In genomic region chr1:203288351-203288894, GRCh38 we compare ENCODE assay signal across 10 cellular contexts. TPM values are rescaled to one million over a fixed set of nuclear protein-coding genes. Genes with fewer than 3 reads are reported as not detected.
DNase-seq lines count a peak whose midpoint lies in the region; ATAC-seq and TF ChIP-seq lines count a peak whose summit lies in the region.
"Had no signal": no experiment of that assay in that cellular context is flagged by ENCODE, and none has a peak within 500 bp of the region (broad histone marks: within the 10 kb centered on the region; RNA-seq: fewer than 3 reads in every experiment).

No MANE protein-coding gene starts in this region.

- H3K27ac ChIP-seq in breast epithelium, result peak overlapping the region; percentile 97
- H3K27ac ChIP-seq: PC-9 had no signal

- H3K27ac Mint-ChIP-seq in MCF 10A (ENCODE audit: low read depth, unreplicated experiment) (no peak overlapping the region), memory B cell (peak overlapping the region; percentile 97), type B pancreatic cell (peak overlapping the region; percentile 98), chondrocyte (ENCODE audit: unreplicated experiment) (no peak overlapping the region)
- H3K27ac Mint-ChIP-seq in activated CD4-positive, alpha-beta memory T cell treated with anti-CD3 and anti-CD28 coated beads, Interleukin-2, amount 10 ng/mL, durations not matched to agents 7 days and 5 days, result peak overlapping the region; percentile 100

- peaks cover 7 to 16% of the 10 kb centered on the region in 2 donors for H3K4me1 ChIP-seq in breast epithelium

- POLR2A ChIA-PET in MCF 10A (lab: Yijun Ruan, JAX), result interaction anchor here (0.6 to 1.4 kb wide), 4 partner anchors 12 to 19 kb away, joined by 3 to 5 read pairs (median 3); no protein-coding TSS in a partner anchor
- POLR2A ChIA-PET in activated CD4-positive, alpha-beta memory T cell treated with anti-CD3 and anti-CD28 coated beads, Interleukin-2, amount 10 ng/mL, durations not matched to agents 7 days and 5 days (lab: Charles Lee), result interaction anchor here (1.1 to 30.4 kb wide), 11 partner anchors 10 to 477 kb away, joined by 3 to 646 read pairs (median 14); partner anchors contain the start of genes ATP2B4, BTG2, LAX1 and TMEM183A

- CTCF ChIA-PET in MCF 10A (lab: Yijun Ruan, JAX), result interaction anchor here (0.6 to 14.9 kb wide), 8 partner anchors 11 to 325 kb away, joined by 3 to 199 read pairs (median 4); no protein-coding TSS in a partner anchor
- CTCF ChIA-PET in activated CD4-positive, alpha-beta memory T cell treated with anti-CD3 and anti-CD28 coated beads, Interleukin-2, amount 10 ng/mL, durations not matched to agents 7 days and 5 days (lab: Charles Lee), result interaction anchor here (1.1 to 12.8 kb wide), 8 partner anchors 11 to 200 kb away, joined by 4 to 187 read pairs (median 14); partner anchors contain the start of gene BTG2

- H3K9me3 Mint-ChIP-seq in MCF 10A (ENCODE audit: unreplicated experiment) (no peaks in the 10 kb centered on the region), memory B cell (no peaks in the 10 kb centered on the region), type B pancreatic cell (no peaks in the 10 kb centered on the region), chondrocyte (ENCODE audit: low read depth) (no peaks in the 10 kb centered on the region)
- no peaks in the 10 kb centered on the region for H3K9me3 Mint-ChIP-seq in activated CD4-positive, alpha-beta memory T cell treated with anti-CD3 and anti-CD28 coated beads, Interleukin-2, amount 10 ng/mL, durations not matched to agents 7 days and 5 days

- H3K4me3 Mint-ChIP-seq in MCF 10A (ENCODE audit: unreplicated experiment), result no peak overlapping the region
- H3K4me3 Mint-ChIP-seq in activated CD4-positive, alpha-beta memory T cell treated with anti-CD3 and anti-CD28 coated beads, Interleukin-2, amount 10 ng/mL, durations not matched to agents 7 days and 5 days, result peak overlapping the region; percentile 76
- H3K4me3 Mint-ChIP-seq in memory B cell, result peak overlapping the region; percentile 80
- H3K4me3 Mint-ChIP-seq in type B pancreatic cell, result no peak overlapping the region
- H3K4me3 Mint-ChIP-seq in chondrocyte (ENCODE audit: unreplicated experiment), result no peak overlapping the region

- no peak for TF ChIP-seq POLR2A in breast epithelium (IDR thresholded peaks at IDR 0.05)

- no peaks in the 10 kb centered on the region for H3K4me1 Mint-ChIP-seq in MCF 10A (ENCODE audit: insufficient read depth, unreplicated experiment)
- peaks cover 80% of the 10 kb centered on the region for H3K4me1 Mint-ChIP-seq in activated CD4-positive, alpha-beta memory T cell treated with anti-CD3 and anti-CD28 coated beads, Interleukin-2, amount 10 ng/mL, durations not matched to agents 7 days and 5 days
- H3K4me1 Mint-ChIP-seq in memory B cell, result peaks cover 63% of the 10 kb centered on the region
- H3K4me1 Mint-ChIP-seq in type B pancreatic cell (ENCODE audit: unreplicated experiment), result peaks cover 49% of the 10 kb centered on the region
- peaks cover 38% of the 10 kb centered on the region for H3K4me1 Mint-ChIP-seq in chondrocyte (ENCODE audit: low read depth)

- no TSS peak for BruUV-seq in MCF 10A (replicated peaks; lab: Mats Ljungman, UMichigan)

- H3K36me3 ChIP-seq in breast epithelium, result no peaks in the 10 kb centered on the region

- H3K36me3 Mint-ChIP-seq in MCF 10A (ENCODE audit: insufficient read depth, unreplicated experiment) (no peaks in the 10 kb centered on the region), memory B cell (no peaks in the 10 kb centered on the region), type B pancreatic cell (no peaks in the 10 kb centered on the region), chondrocyte (ENCODE audit: low read depth) (no peaks in the 10 kb centered on the region)
- H3K36me3 Mint-ChIP-seq in activated CD4-positive, alpha-beta memory T cell treated with anti-CD3 and anti-CD28 coated beads, Interleukin-2, amount 10 ng/mL, durations not matched to agents 7 days and 5 days (ENCODE audit: low read depth), result no peaks in the 10 kb centered on the region

- DNase-seq in breast epithelium (ENCODE audit: low spot score in 2 of 2) (no peak), MCF 10A (ENCODE audit: unreplicated experiment) (no peak), memory B cell (ENCODE audit: low spot score in 2 of 2) (no peak), type B pancreatic cell (ENCODE audit: extremely low spot score, unreplicated experiment) (no peak), chondrocyte (ENCODE audit: low spot score) (no peak), SW 1271 (lab: John Stamatoyannopoulos, UW) (no peak), left colon (no peak)
- DNase-seq in activated CD4-positive, alpha-beta memory T cell treated with anti-CD3 and anti-CD28 coated beads, Interleukin-2, amount 10 ng/mL, durations not matched to agents 7 days and 5 days, result no peak
- DNase-seq: PC-9 had no signal

- H3K27me3 Mint-ChIP-seq in MCF 10A (ENCODE audit: insufficient read depth, unreplicated experiment) (no peaks in the 10 kb centered on the region), memory B cell (no peaks in the 10 kb centered on the region), type B pancreatic cell (no peaks in the 10 kb centered on the region), chondrocyte (ENCODE audit: low read depth) (no peaks in the 10 kb centered on the region)
- H3K27me3 Mint-ChIP-seq in activated CD4-positive, alpha-beta memory T cell treated with anti-CD3 and anti-CD28 coated beads, Interleukin-2, amount 10 ng/mL, durations not matched to agents 7 days and 5 days, result no peaks in the 10 kb centered on the region

- no peaks in the 10 kb centered on the region for H3K27me3 ChIP-seq in breast epithelium

- no peaks in the 10 kb centered on the region for H3K9me3 ChIP-seq in breast epithelium

- intact Hi-C loops in breast epithelium (cut with DNase I; ENCODE audit: low total_unique reads), result no loop called here
- intact Hi-C loops in MCF 10A (cut with micrococcal nuclease), result no loop called here
- intact Hi-C loops in left colon (cut with DNase I, micrococcal nuclease), result no loop called here

- TF ChIP-seq CTCF in breast epithelium (IDR thresholded peaks at IDR 0.05) (no peak), MCF 10A (IDR thresholded peaks at IDR 0.05; ENCODE audit: unreplicated experiment) (no peak), type B pancreatic cell (conservative IDR thresholded peaks at IDR 0.05) (no peak), chondrocyte (IDR thresholded peaks at IDR 0.05) (no peak)

- no peak overlapping the region for H3K4me3 ChIP-seq in breast epithelium
- H3K4me3 ChIP-seq: PC-9 had no signal

- ATAC-seq in memory B cell (ENCODE audit: low read depth) (no peak), left colon (no peak)

RNA-seq across cellular contexts. Expression of gene BTG2, which starts 16.9 kb away (rescaled TPM):
- total RNA-seq in breast epithelium (100 to 1,000 TPM in 2 of 3 donors, 10 to 100 TPM in 1; 82.7 to 271 (median 102) TPM), MCF 10A (2022) (39.8 and 44.4 TPM in 2 replicates), type B pancreatic cell (ENCODE audit: low replicate concordance) (49.8 and 147 TPM in 2 replicates), chondrocyte (33.2 to 41.3 TPM (median 39.9 TPM) in 3 replicates), left colon (10 to 100 TPM; 70.5 to 76.9 TPM)
- 100 to 1,000 TPM; 116 TPM for total RNA-seq in activated CD4-positive, alpha-beta memory T cell treated with anti-CD3 and anti-CD28 coated beads, Interleukin-2, amount 10 ng/mL, durations not matched to agents 7 days and 5 days

RNA-seq across cellular contexts. Expression of gene CHIT1, which starts 59.0 kb away (rescaled TPM):
- total RNA-seq in breast epithelium (10 to 100 TPM in 1 of 3 donors, 1 to 10 TPM in 1, not detected in 1; 5.1 to 15.2 TPM), MCF 10A (2022) (not detected in 2 replicates), type B pancreatic cell (ENCODE audit: low replicate concordance) (not detected in 2 replicates), chondrocyte (not detected in 3 replicates), left colon (under 1 TPM in 1 of 2 donors, not detected in 1; 0.40 TPM)
- total RNA-seq in activated CD4-positive, alpha-beta memory T cell treated with anti-CD3 and anti-CD28 coated beads, Interleukin-2, amount 10 ng/mL, durations not matched to agents 7 days and 5 days, result under 1 TPM; 0.15 to 0.55 TPM
- total RNA-seq: Daoy, PC-9 had no signal

Comparison
In these comparisons a context has a peak if more than half of its experiments do, and no peak if none do; other contexts are left out.
1. H3K27ac Mint-ChIP-seq: peak in activated CD4-positive, alpha-beta memory T cell treated with anti-CD3 and anti-CD28 coated beads, Interleukin-2, amount 10 ng/mL, durations not matched to agents 7 days and 5 days (single experiment), memory B cell (single experiment) and type B pancreatic cell (single experiment); none in MCF 10A (single experiment) and chondrocyte (single experiment).
2. H3K4me3 Mint-ChIP-seq: peak in activated CD4-positive, alpha-beta memory T cell treated with anti-CD3 and anti-CD28 coated beads, Interleukin-2, amount 10 ng/mL, durations not matched to agents 7 days and 5 days (single experiment) and memory B cell (single experiment); none in MCF 10A (single experiment), type B pancreatic cell (single experiment) and chondrocyte (single experiment).